Comparison of ENCODE assay signal across 1 cellular context in the genomic region with DNA sequence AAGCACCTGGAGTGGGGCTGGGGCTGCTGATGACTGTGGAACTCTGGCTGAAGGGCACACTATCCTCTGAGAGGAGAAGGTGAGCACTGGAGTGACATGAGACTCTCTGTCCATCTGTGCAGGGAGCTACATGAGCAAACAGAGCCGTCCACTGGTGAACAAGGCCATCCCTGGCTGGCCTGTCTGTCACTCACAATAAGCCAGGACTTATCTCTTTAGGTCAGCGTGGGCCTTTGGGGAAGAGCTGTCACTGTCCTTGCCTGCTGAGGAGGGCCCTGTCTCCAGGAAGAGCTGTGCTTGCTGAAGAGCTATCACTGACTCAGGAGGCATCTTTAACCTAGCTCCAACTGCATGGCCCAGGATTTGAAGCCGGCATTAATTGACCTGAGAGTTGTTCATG.
TF ChIP-seq lines count a peak whose summit lies in the region.

No MANE protein-coding gene starts in this region.

TF ChIP-seq in K562, 482 proteins besides CTCF, POLR2A, EP300 and RAD21:
- TF ChIP-seq, protein P1, sequence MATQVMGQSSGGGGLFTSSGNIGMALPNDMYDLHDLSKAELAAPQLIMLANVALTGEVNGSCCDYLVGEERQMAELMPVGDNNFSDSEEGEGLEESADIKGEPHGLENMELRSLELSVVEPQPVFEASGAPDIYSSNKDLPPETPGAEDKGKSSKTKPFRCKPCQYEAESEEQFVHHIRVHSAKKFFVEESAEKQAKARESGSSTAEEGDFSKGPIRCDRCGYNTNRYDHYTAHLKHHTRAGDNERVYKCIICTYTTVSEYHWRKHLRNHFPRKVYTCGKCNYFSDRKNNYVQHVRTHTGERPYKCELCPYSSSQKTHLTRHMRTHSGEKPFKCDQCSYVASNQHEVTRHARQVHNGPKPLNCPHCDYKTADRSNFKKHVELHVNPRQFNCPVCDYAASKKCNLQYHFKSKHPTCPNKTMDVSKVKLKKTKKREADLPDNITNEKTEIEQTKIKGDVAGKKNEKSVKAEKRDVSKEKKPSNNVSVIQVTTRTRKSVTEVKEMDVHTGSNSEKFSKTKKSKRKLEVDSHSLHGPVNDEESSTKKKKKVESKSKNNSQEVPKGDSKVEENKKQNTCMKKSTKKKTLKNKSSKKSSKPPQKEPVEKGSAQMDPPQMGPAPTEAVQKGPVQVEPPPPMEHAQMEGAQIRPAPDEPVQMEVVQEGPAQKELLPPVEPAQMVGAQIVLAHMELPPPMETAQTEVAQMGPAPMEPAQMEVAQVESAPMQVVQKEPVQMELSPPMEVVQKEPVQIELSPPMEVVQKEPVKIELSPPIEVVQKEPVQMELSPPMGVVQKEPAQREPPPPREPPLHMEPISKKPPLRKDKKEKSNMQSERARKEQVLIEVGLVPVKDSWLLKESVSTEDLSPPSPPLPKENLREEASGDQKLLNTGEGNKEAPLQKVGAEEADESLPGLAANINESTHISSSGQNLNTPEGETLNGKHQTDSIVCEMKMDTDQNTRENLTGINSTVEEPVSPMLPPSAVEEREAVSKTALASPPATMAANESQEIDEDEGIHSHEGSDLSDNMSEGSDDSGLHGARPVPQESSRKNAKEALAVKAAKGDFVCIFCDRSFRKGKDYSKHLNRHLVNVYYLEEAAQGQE (CRISPR knock-in tag; IDR thresholded peaks at IDR 0.05; ENCODE audit: low read depth) = no peak
- peak; percentile 15 for TF ChIP-seq HNRNPLL (IDR thresholded peaks at IDR 0.05; ENCODE audit: low read depth, low read length, poor library complexity, severe bottlenecking)
- TF ChIP-seq, protein P2, sequence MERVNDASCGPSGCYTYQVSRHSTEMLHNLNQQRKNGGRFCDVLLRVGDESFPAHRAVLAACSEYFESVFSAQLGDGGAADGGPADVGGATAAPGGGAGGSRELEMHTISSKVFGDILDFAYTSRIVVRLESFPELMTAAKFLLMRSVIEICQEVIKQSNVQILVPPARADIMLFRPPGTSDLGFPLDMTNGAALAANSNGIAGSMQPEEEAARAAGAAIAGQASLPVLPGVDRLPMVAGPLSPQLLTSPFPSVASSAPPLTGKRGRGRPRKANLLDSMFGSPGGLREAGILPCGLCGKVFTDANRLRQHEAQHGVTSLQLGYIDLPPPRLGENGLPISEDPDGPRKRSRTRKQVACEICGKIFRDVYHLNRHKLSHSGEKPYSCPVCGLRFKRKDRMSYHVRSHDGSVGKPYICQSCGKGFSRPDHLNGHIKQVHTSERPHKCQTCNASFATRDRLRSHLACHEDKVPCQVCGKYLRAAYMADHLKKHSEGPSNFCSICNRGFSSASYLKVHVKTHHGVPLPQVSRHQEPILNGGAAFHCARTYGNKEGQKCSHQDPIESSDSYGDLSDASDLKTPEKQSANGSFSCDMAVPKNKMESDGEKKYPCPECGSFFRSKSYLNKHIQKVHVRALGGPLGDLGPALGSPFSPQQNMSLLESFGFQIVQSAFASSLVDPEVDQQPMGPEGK (CRISPR knock-in tag; IDR thresholded peaks at IDR 0.05; ENCODE audit: borderline replicate concordance) = no peak
- no peak for TF ChIP-seq TAF1 (IDR thresholded peaks at IDR 0.05; ENCODE audit: control insufficient read depth, extremely low read depth, insufficient read depth, low read length, severe bottlenecking)
- no peak for TF ChIP-seq RBM25 (IDR thresholded peaks at IDR 0.05; ENCODE audit: low read depth, low read length, severe bottlenecking)
- TF ChIP-seq, protein P3, sequence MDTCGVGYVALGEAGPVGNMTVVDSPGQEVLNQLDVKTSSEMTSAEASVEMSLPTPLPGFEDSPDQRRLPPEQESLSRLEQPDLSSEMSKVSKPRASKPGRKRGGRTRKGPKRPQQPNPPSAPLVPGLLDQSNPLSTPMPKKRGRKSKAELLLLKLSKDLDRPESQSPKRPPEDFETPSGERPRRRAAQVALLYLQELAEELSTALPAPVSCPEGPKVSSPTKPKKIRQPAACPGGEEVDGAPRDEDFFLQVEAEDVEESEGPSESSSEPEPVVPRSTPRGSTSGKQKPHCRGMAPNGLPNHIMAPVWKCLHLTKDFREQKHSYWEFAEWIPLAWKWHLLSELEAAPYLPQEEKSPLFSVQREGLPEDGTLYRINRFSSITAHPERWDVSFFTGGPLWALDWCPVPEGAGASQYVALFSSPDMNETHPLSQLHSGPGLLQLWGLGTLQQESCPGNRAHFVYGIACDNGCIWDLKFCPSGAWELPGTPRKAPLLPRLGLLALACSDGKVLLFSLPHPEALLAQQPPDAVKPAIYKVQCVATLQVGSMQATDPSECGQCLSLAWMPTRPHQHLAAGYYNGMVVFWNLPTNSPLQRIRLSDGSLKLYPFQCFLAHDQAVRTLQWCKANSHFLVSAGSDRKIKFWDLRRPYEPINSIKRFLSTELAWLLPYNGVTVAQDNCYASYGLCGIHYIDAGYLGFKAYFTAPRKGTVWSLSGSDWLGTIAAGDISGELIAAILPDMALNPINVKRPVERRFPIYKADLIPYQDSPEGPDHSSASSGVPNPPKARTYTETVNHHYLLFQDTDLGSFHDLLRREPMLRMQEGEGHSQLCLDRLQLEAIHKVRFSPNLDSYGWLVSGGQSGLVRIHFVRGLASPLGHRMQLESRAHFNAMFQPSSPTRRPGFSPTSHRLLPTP (IDR thresholded peaks at IDR 0.05; ENCODE audit: borderline replicate concordance, extremely low read depth, insufficient read length) = no peak
- TF ChIP-seq ETS2 (tag; IDR thresholded peaks at IDR 0.05; ENCODE audit: borderline replicate concordance, poor library complexity, severe bottlenecking) = no peak
- no peak for TF ChIP-seq COPS2 (conservative IDR thresholded peaks at IDR 0.05)
- no peak for TF ChIP-seq ZNF311 (CRISPR knock-in tag; IDR thresholded peaks at IDR 0.05)
- TF ChIP-seq, protein P4, sequence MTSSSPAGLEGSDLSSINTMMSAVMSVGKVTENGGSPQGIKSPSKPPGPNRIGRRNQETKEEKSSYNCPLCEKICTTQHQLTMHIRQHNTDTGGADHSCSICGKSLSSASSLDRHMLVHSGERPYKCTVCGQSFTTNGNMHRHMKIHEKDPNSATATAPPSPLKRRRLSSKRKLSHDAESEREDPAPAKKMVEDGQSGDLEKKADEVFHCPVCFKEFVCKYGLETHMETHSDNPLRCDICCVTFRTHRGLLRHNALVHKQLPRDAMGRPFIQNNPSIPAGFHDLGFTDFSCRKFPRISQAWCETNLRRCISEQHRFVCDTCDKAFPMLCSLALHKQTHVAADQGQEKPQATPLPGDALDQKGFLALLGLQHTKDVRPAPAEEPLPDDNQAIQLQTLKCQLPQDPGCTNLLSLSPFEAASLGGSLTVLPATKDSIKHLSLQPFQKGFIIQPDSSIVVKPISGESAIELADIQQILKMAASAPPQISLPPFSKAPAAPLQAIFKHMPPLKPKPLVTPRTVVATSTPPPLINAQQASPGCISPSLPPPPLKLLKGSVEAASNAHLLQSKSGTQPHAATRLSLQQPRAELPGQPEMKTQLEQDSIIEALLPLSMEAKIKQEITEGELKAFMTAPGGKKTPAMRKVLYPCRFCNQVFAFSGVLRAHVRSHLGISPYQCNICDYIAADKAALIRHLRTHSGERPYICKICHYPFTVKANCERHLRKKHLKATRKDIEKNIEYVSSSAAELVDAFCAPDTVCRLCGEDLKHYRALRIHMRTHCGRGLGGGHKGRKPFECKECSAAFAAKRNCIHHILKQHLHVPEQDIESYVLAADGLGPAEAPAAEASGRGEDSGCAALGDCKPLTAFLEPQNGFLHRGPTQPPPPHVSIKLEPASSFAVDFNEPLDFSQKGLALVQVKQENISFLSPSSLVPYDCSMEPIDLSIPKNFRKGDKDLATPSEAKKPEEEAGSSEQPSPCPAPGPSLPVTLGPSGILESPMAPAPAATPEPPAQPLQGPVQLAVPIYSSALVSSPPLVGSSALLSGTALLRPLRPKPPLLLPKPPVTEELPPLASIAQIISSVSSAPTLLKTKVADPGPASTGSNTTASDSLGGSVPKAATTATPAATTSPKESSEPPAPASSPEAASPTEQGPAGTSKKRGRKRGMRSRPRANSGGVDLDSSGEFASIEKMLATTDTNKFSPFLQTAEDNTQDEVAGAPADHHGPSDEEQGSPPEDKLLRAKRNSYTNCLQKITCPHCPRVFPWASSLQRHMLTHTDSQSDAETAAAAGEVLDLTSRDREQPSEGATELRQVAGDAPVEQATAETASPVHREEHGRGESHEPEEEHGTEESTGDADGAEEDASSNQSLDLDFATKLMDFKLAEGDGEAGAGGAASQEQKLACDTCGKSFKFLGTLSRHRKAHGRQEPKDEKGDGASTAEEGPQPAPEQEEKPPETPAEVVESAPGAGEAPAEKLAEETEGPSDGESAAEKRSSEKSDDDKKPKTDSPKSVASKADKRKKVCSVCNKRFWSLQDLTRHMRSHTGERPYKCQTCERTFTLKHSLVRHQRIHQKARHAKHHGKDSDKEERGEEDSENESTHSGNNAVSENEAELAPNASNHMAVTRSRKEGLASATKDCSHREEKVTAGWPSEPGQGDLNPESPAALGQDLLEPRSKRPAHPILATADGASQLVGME (CRISPR knock-in tag; IDR thresholded peaks at IDR 0.05) = no peak
- TF ChIP-seq POLR2AphosphoS2 (IDR thresholded peaks at IDR 0.05; ENCODE audit: low read length) = no peak
- TF ChIP-seq, protein P5, sequence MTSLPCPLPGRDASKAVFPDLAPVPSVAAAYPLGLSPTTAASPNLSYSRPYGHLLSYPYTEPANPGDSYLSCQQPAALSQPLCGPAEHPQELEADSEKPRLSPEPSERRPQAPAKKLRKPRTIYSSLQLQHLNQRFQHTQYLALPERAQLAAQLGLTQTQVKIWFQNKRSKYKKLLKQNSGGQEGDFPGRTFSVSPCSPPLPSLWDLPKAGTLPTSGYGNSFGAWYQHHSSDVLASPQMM (CRISPR knock-in tag; IDR thresholded peaks at IDR 0.05) = no peak
- TF ChIP-seq PRMT5 (CRISPR knock-in tag; IDR thresholded peaks at IDR 0.05) = no peak
- no peak for TF ChIP-seq BCOR (IDR thresholded peaks at IDR 0.05)
- TF ChIP-seq, protein P6, sequence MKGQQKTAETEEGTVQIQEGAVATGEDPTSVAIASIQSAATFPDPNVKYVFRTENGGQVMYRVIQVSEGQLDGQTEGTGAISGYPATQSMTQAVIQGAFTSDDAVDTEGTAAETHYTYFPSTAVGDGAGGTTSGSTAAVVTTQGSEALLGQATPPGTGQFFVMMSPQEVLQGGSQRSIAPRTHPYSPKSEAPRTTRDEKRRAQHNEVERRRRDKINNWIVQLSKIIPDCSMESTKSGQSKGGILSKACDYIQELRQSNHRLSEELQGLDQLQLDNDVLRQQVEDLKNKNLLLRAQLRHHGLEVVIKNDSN (CRISPR knock-in tag; IDR thresholded peaks at IDR 0.05) = no peak
- TF ChIP-seq, protein P7, sequence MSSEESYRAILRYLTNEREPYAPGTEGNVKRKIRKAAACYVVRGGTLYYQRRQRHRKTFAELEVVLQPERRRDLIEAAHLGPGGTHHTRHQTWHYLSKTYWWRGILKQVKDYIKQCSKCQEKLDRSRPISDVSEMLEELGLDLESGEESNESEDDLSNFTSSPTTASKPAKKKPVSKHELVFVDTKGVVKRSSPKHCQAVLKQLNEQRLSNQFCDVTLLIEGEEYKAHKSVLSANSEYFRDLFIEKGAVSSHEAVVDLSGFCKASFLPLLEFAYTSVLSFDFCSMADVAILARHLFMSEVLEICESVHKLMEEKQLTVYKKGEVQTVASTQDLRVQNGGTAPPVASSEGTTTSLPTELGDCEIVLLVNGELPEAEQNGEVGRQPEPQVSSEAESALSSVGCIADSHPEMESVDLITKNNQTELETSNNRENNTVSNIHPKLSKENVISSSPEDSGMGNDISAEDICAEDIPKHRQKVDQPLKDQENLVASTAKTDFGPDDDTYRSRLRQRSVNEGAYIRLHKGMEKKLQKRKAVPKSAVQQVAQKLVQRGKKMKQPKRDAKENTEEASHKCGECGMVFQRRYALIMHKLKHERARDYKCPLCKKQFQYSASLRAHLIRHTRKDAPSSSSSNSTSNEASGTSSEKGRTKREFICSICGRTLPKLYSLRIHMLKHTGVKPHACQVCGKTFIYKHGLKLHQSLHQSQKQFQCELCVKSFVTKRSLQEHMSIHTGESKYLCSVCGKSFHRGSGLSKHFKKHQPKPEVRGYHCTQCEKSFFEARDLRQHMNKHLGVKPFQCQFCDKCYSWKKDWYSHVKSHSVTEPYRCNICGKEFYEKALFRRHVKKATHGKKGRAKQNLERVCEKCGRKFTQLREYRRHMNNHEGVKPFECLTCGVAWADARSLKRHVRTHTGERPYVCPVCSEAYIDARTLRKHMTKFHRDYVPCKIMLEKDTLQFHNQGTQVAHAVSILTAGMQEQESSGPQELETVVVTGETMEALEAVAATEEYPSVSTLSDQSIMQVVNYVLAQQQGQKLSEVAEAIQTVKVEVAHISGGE (CRISPR knock-in tag; IDR thresholded peaks at IDR 0.05) = no peak
- TF ChIP-seq, protein P8, sequence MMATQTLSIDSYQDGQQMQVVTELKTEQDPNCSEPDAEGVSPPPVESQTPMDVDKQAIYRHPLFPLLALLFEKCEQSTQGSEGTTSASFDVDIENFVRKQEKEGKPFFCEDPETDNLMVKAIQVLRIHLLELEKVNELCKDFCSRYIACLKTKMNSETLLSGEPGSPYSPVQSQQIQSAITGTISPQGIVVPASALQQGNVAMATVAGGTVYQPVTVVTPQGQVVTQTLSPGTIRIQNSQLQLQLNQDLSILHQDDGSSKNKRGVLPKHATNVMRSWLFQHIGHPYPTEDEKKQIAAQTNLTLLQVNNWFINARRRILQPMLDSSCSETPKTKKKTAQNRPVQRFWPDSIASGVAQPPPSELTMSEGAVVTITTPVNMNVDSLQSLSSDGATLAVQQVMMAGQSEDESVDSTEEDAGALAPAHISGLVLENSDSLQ (IDR thresholded peaks at IDR 0.05) = peak; percentile 60; the same call in 1 of the 2 replicates
- no peak for TF ChIP-seq HLTF (IDR thresholded peaks at IDR 0.05)
